ENCODE assay signal across 8 cellular contexts in the genomic region with DNA sequence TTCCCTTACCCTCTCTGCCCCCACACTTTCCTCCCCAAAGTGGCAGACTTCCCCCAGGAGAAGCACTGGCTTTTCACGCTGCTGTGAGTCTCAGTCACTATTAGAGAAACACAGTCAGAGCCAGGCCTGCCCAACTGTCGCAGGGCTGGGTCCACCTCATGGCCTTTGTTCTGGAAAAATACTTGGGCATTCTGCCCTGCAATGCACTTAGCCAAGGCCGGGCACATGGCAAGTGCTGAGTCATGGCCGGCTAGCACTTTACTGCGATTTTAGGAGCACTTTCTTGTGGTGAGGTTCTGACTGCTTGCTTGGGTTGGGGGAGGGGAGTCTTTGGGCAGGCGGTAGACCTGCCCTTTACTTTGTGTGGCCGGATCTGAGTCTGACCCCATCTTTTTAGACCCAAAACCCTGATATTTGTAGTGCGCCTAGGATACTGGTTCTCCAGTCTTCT. TPM values are rescaled to one million over a fixed set of nuclear protein-coding genes. Genes with fewer than 3 reads are reported as not detected.
DNase-seq lines count a peak whose midpoint lies in the region; ATAC-seq and TF ChIP-seq lines count a peak whose summit lies in the region.

No MANE protein-coding gene starts in this region.

- H3K27ac ChIP-seq in gastroesophageal sphincter (peak overlapping the region; percentile 73 to 94 (median 90)), ovary (peak overlapping the region; percentile 78 to 89)

- DNase-seq in DMS153 (lab: John Stamatoyannopoulos, UW), result peak; percentile 50
- DNase-seq in DMS153 treated with DMSO at 0.1 percent for 48 hours (lab: John Stamatoyannopoulos, UW; ENCODE audit: unreplicated experiment), result no peak
- DNase-seq in T1000 (lab: John Stamatoyannopoulos, UW), result peak; percentile 70
- DNase-seq in ovary, result peak; percentile 70 to 79 (median 75)

- 0 to 38% methylated on average over 1 to 6 of the region's 8 CpGs for WGBS in gastroesophageal sphincter (ENCODE audit: low coverage in 1 of 2), 2 donors
- WGBS in ovary, 3 donors, result 10 to 20% (median 15%) methylated on average over 8 of the region's 8 CpGs

- no peaks in the 10 kb centered on the region for H3K9me3 ChIP-seq in gastroesophageal sphincter
- no peaks in the 10 kb centered on the region for H3K9me3 ChIP-seq in ovary

- peak overlapping the region in 1 of 2 donors; percentile 7 for H3K4me3 ChIP-seq in gastroesophageal sphincter
- no peak overlapping the region for H3K4me3 ChIP-seq in ovary

- TF ChIP-seq CTCF in gastroesophageal sphincter (IDR thresholded peaks at IDR 0.05), result no peak
- no peak for TF ChIP-seq CTCF in ovary (IDR thresholded peaks at IDR 0.05)

- H3K27me3 ChIP-seq in gastroesophageal sphincter, result no peaks in the 10 kb centered on the region
- H3K27me3 ChIP-seq in ovary, result no peaks in the 10 kb centered on the region

- peaks cover 0 to 2% of the 10 kb centered on the region in 2 donors for H3K36me3 ChIP-seq in gastroesophageal sphincter
- no peaks in the 10 kb centered on the region for H3K36me3 ChIP-seq in ovary

- ATAC-seq in gastroesophageal sphincter, result peak; percentile 82
- ATAC-seq in GM19463 (IDR thresholded peaks at IDR 0.05; ENCODE audit: unreplicated experiment), result no peak
- no peak for ATAC-seq in GM19395 (IDR thresholded peaks at IDR 0.05; ENCODE audit: unreplicated experiment)
- ATAC-seq in GM19328 (IDR thresholded peaks at IDR 0.05; ENCODE audit: unreplicated experiment), result no peak

- H3K4me1 ChIP-seq in gastroesophageal sphincter (peaks cover 13 to 98% (median 48%) of the 10 kb centered on the region in 3 donors), ovary (ENCODE audit: insufficient read depth) (peaks cover 67% of the 10 kb centered on the region)

- TF ChIP-seq POLR2A in gastroesophageal sphincter (IDR thresholded peaks at IDR 0.05) (no peak), ovary (IDR thresholded peaks at IDR 0.05) (no peak)

- intact Hi-C loops in ovary (cut with DNase I), result no loop called here

- TF ChIP-seq EP300 in gastroesophageal sphincter (IDR thresholded peaks at IDR 0.05) (no peak), ovary (IDR thresholded peaks at IDR 0.05) (no peak)

RNA-seq across cellular contexts. Expression of a gene that starts 7.7 kb away (rescaled TPM):
- total RNA-seq in gastroesophageal sphincter, result 100 to 1,000 TPM in 3 of 4 donors, 10 to 100 TPM in 1; 74.0 to 133 (median 101) TPM
- total RNA-seq in ovary, result 100 to 1,000 TPM; 213 to 462 (median 302) TPM
- 100 to 1,000 TPM; 285 to 566 TPM for polyA plus RNA-seq in ovary

RNA-seq across cellular contexts. Expression of a gene that starts 40.0 kb away (rescaled TPM):
- total RNA-seq in gastroesophageal sphincter (100 to 1,000 TPM; 146 to 260 (median 216) TPM), ovary (100 to 1,000 TPM; 151 to 239 (median 193) TPM)
- 100 to 1,000 TPM; 186 to 187 TPM for polyA plus RNA-seq in ovary
